ENCODE assay signal across 9 cellular contexts in genomic region chr15:78762386-78762961, GRCh38. TPM values are rescaled to one million over a fixed set of nuclear protein-coding genes. Genes with fewer than 3 reads are reported as not detected.
A peak's percentile ranks its signal among the peaks of the same experiment; 100 is the strongest.
DNase-seq lines count a peak whose midpoint lies in the region; ATAC-seq and TF ChIP-seq lines count a peak whose summit lies in the region.
"Not testable (repeated sequence)": the region's sequence is repeated elsewhere in the genome, so short reads cannot be mapped to it uniquely, and the experiment has no call there.
"Had no signal": no experiment of that assay in that cellular context is flagged by ENCODE, and none has a peak within 500 bp of the region (broad histone marks: within the 10 kb centered on the region; RNA-seq: fewer than 3 reads in every experiment).

No MANE protein-coding gene starts in this region.

- CTCF ChIA-PET in activated CD4-positive, alpha-beta T cell treated with anti-CD3 and anti-CD28 coated beads, Interleukin-2, amount 10 ng/mL, durations not matched to agents 7 days and 5 days (lab: Charles Lee): not testable (repeated sequence)

- ATAC-seq in activated T-helper 17 cell treated with anti-CD3 and anti-CD28 coated beads, Interleukin-2, amount 50 U/mL, for 72 hours (replicated peaks); central memory CD8-positive, alpha-beta T cell (replicated peaks; ENCODE audit: extremely low read depth, poor library complexity, severe bottlenecking); upper lobe of right lung: not testable (repeated sequence)

- not testable (repeated sequence) for H3F3A ChIP-seq in Loucy (ENCODE audit: low read depth)

- not testable (repeated sequence) for DNase-seq in activated CD4-positive, alpha-beta T cell treated with anti-CD3 and anti-CD28 coated beads, Interleukin-2, amount 10 ng/mL, durations not matched to agents 7 days and 5 days; central memory CD8-positive, alpha-beta T cell (ENCODE audit: low spot score in 2 of 2)
- DNase-seq in right atrium auricular region (ENCODE audit: low spot score) (peak; percentile 54), mesenteric fat pad (ENCODE audit: low spot score) (peak; percentile 87), posterior vena cava (ENCODE audit: low spot score) (peak; percentile 71), upper lobe of right lung (peak; percentile 56)

- not testable (repeated sequence) for H3K36me3 Mint-ChIP-seq in activated CD4-positive, alpha-beta T cell treated with anti-CD3 and anti-CD28 coated beads, Interleukin-2, amount 10 ng/mL, durations not matched to agents 7 days and 5 days (ENCODE audit: low read depth); activated T-helper 17 cell treated with anti-CD3 and anti-CD28 coated beads, Interleukin-2, amount 50 U/mL, for 72 hours (ENCODE audit: low read depth); central memory CD8-positive, alpha-beta T cell (ENCODE audit: insufficient read depth)

- not testable (repeated sequence) for H3K4me3 ChIP-seq in Loucy (ENCODE audit: low read length, poor library complexity, severe bottlenecking); right atrium auricular region; upper lobe of right lung

- not testable (repeated sequence) for H3K27me3 Mint-ChIP-seq in activated CD4-positive, alpha-beta T cell treated with anti-CD3 and anti-CD28 coated beads, Interleukin-2, amount 10 ng/mL, durations not matched to agents 7 days and 5 days; activated T-helper 17 cell treated with anti-CD3 and anti-CD28 coated beads, Interleukin-2, amount 50 U/mL, for 72 hours; central memory CD8-positive, alpha-beta T cell

- H3K4me1 ChIP-seq in Loucy (ENCODE audit: insufficient read depth, low read length, poor library complexity, severe bottlenecking): peaks cover 42% of the 10 kb centered on the region
- peaks cover 0 to 79% of the 10 kb centered on the region in 2 donors for H3K4me1 ChIP-seq in right atrium auricular region
- not testable (repeated sequence) for H3K4me1 ChIP-seq in upper lobe of right lung

- not testable (repeated sequence) for H3K9me3 Mint-ChIP-seq in activated CD4-positive, alpha-beta T cell treated with anti-CD3 and anti-CD28 coated beads, Interleukin-2, amount 10 ng/mL, durations not matched to agents 7 days and 5 days; activated T-helper 17 cell treated with anti-CD3 and anti-CD28 coated beads, Interleukin-2, amount 50 U/mL, for 72 hours; central memory CD8-positive, alpha-beta T cell

- H3K4me3 Mint-ChIP-seq in activated CD4-positive, alpha-beta T cell treated with anti-CD3 and anti-CD28 coated beads, Interleukin-2, amount 10 ng/mL, durations not matched to agents 7 days and 5 days: not testable (repeated sequence)
- peak overlapping the region; percentile 78 for H3K4me3 Mint-ChIP-seq in activated T-helper 17 cell treated with anti-CD3 and anti-CD28 coated beads, Interleukin-2, amount 50 U/mL, for 72 hours
- peak overlapping the region; percentile 55 for H3K4me3 Mint-ChIP-seq in central memory CD8-positive, alpha-beta T cell

- peak overlapping the region; percentile 67 to 74 for H3K27ac ChIP-seq in right atrium auricular region
- H3K27ac ChIP-seq in upper lobe of right lung: not testable (repeated sequence)

- intact Hi-C loops in posterior vena cava (cut with DNase I); upper lobe of right lung (cut with DNase I): not testable (repeated sequence)

- peak overlapping the region; percentile 93 for H3K27ac Mint-ChIP-seq in activated CD4-positive, alpha-beta T cell treated with anti-CD3 and anti-CD28 coated beads, Interleukin-2, amount 10 ng/mL, durations not matched to agents 7 days and 5 days
- peak overlapping the region; percentile 95 for H3K27ac Mint-ChIP-seq in activated T-helper 17 cell treated with anti-CD3 and anti-CD28 coated beads, Interleukin-2, amount 50 U/mL, for 72 hours
- not testable (repeated sequence) for H3K27ac Mint-ChIP-seq in central memory CD8-positive, alpha-beta T cell (ENCODE audit: low read depth)

- H4K20me1 ChIP-seq in Loucy (ENCODE audit: insufficient read depth, low read length, poor library complexity, severe bottlenecking): not testable (repeated sequence)

- not testable (repeated sequence) for H3K9me2 ChIP-seq in Loucy (replicated peaks; ENCODE audit: low read depth, low read length)

- peak overlapping the region; percentile 59 for H3K4me2 ChIP-seq in Loucy (ENCODE audit: low read depth, low read length, poor library complexity, severe bottlenecking)

- H3K4me1 Mint-ChIP-seq in activated CD4-positive, alpha-beta T cell treated with anti-CD3 and anti-CD28 coated beads, Interleukin-2, amount 10 ng/mL, durations not matched to agents 7 days and 5 days: peaks cover 21% of the 10 kb centered on the region
- H3K4me1 Mint-ChIP-seq in activated T-helper 17 cell treated with anti-CD3 and anti-CD28 coated beads, Interleukin-2, amount 50 U/mL, for 72 hours: not testable (repeated sequence)
- H3K4me1 Mint-ChIP-seq in central memory CD8-positive, alpha-beta T cell: peaks cover 18% of the 10 kb centered on the region

- not testable (repeated sequence) for H3K27me3 ChIP-seq in Loucy (ENCODE audit: insufficient read depth, low read length, poor library complexity, severe bottlenecking); right atrium auricular region; upper lobe of right lung

- H3K9ac ChIP-seq in Loucy (ENCODE audit: low read depth, low read length, poor library complexity, severe bottlenecking): peak overlapping the region; percentile 62

- H3K36me3 ChIP-seq in Loucy (ENCODE audit: insufficient read depth, low read length); right atrium auricular region; upper lobe of right lung: not testable (repeated sequence)

- POLR2A ChIA-PET in activated CD4-positive, alpha-beta T cell treated with anti-CD3 and anti-CD28 coated beads, Interleukin-2, amount 10 ng/mL, durations not matched to agents 7 days and 5 days (lab: Charles Lee): not testable (repeated sequence)

- not testable (repeated sequence) for TF ChIP-seq CTCF in Loucy (conservative IDR thresholded peaks at IDR 0.05; ENCODE audit: low read length); right atrium auricular region (IDR thresholded peaks at IDR 0.05); upper lobe of right lung (IDR thresholded peaks at IDR 0.05)

- not testable (repeated sequence) for H3K9me3 ChIP-seq in Loucy (ENCODE audit: insufficient read depth, low read depth, low read length); right atrium auricular region; upper lobe of right lung

- not testable (repeated sequence) for H3K79me2 ChIP-seq in Loucy (ENCODE audit: insufficient read depth, low read length)

- not testable (repeated sequence) for H2AFZ ChIP-seq in Loucy (ENCODE audit: low read length)

RNA-seq across cellular contexts. Expression of gene ADAMTS7, which starts 48.8 kb away (rescaled TPM):
- under 1 TPM; 0.10 to 0.12 TPM for total RNA-seq in activated CD4-positive, alpha-beta T cell treated with anti-CD3 and anti-CD28 coated beads, Interleukin-2, amount 10 ng/mL, durations not matched to agents 7 days and 5 days
- total RNA-seq in activated T-helper 17 cell treated with anti-CD3 and anti-CD28 coated beads, Interleukin-2, amount 50 U/mL, for 72 hours: 1 to 10 TPM; 1.2 to 4.4 TPM
- 10 to 100 TPM; 20.8 to 39.2 TPM for total RNA-seq in right atrium auricular region
- 13.2 TPM for total RNA-seq in mesenteric fat pad
- 1 to 10 TPM; 6.7 to 8.9 TPM for total RNA-seq in posterior vena cava
- total RNA-seq in upper lobe of right lung: 9.1 TPM
- total RNA-seq: CD4-positive, CD25-positive, alpha-beta regulatory T cell had no signal
